Comparison of ENCODE assay signal across 17 cellular contexts in genomic region chr3:171186383-171186782, GRCh38.
"Had no signal": no experiment of that assay in that cellular context is flagged by ENCODE, and none has a peak within 500 bp of the region (broad histone marks: within the 10 kb centered on the region; RNA-seq: fewer than 3 reads in every experiment).

No MANE protein-coding gene starts in this region.

- H3K36me3 Mint-ChIP-seq: type B pancreatic cell had no signal

- H3K9me3 ChIP-seq: left ventricle myocardium inferior, ovary, suprapubic skin had no signal

- H3K4me3 Mint-ChIP-seq: activated CD8-positive, alpha-beta T cell treated with anti-CD3 and anti-CD28 coated beads for 36 hours; activated naive CD8-positive, alpha-beta T cell treated with anti-CD3 and anti-CD28 coated beads, Interleukin-2, amount 50 U/mL, for 24 hours; dendritic cell treated with granulocyte-macrophage colony-stimulating factor and Interleukin-4, amounts not matched to agents 40 ng/mL and 50 ng/mL, for 4 days; type B pancreatic cell had no signal

- H3K4me3 ChIP-seq: left ventricle myocardium inferior, ovary, suprapubic skin had no signal

- H3K27me3 ChIP-seq: ovary, suprapubic skin had no signal

- ATAC-seq: activated CD8-positive, alpha-beta T cell treated with anti-CD3 and anti-CD28 coated beads for 36 hours; activated naive CD8-positive, alpha-beta T cell treated with anti-CD3 and anti-CD28 coated beads, Interleukin-2, amount 50 U/mL, for 24 hours; stimulated activated naive CD8-positive, alpha-beta T cell treated with anti-CD3 and anti-CD28 coated beads, Interleukin-15, Interleukin-2, amounts not matched to agents 100 U/mL and 50 U/mL, for 24 hours had no signal

- H3K27me3 Mint-ChIP-seq: activated CD8-positive, alpha-beta T cell treated with anti-CD3 and anti-CD28 coated beads for 36 hours; activated naive CD8-positive, alpha-beta T cell treated with anti-CD3 and anti-CD28 coated beads, Interleukin-2, amount 50 U/mL, for 24 hours; dendritic cell treated with granulocyte-macrophage colony-stimulating factor and Interleukin-4, amounts not matched to agents 40 ng/mL and 50 ng/mL, for 4 days; type B pancreatic cell had no signal

- H3K27ac ChIP-seq: left ventricle myocardium inferior, ovary, suprapubic skin, VCaP had no signal

- H3K9me3 Mint-ChIP-seq: activated CD8-positive, alpha-beta T cell treated with anti-CD3 and anti-CD28 coated beads for 36 hours; activated naive CD8-positive, alpha-beta T cell treated with anti-CD3 and anti-CD28 coated beads, Interleukin-2, amount 50 U/mL, for 24 hours; dendritic cell treated with granulocyte-macrophage colony-stimulating factor and Interleukin-4, amounts not matched to agents 40 ng/mL and 50 ng/mL, for 4 days; type B pancreatic cell had no signal

- H3K36me3 ChIP-seq: left ventricle myocardium inferior, ovary, suprapubic skin had no signal

- H3K27ac Mint-ChIP-seq: activated CD8-positive, alpha-beta T cell treated with anti-CD3 and anti-CD28 coated beads for 36 hours; activated naive CD8-positive, alpha-beta T cell treated with anti-CD3 and anti-CD28 coated beads, Interleukin-2, amount 50 U/mL, for 24 hours; type B pancreatic cell had no signal

- DNase-seq: activated CD4-positive, alpha-beta T cell treated with anti-CD3 and anti-CD28 coated beads for 4 hours; activated CD8-positive, alpha-beta memory T cell treated with anti-CD3 and anti-CD28 coated beads, Interleukin-2, amount 50 U/mL, for 4 hours; activated CD8-positive, alpha-beta T cell treated with anti-CD3 and anti-CD28 coated beads for 36 hours; activated naive CD4-positive, alpha-beta T cell; activated naive CD8-positive, alpha-beta T cell treated with anti-CD3 and anti-CD28 coated beads, Interleukin-2, amount 50 U/mL, for 24 hours; caudate nucleus; glutamatergic neuron; left ventricle myocardium inferior; ovary; stimulated activated CD4-positive, alpha-beta T cell treated with anti-CD3 and anti-CD28 coated beads, Interleukin-4, amount 100 ng/mL, for 1 hour; stimulated activated CD8-positive, alpha-beta memory T cell treated with anti-CD3 and anti-CD28 coated beads, Interleukin-4, amount 100 ng/mL, for 48 hours; stimulated activated naive CD8-positive, alpha-beta T cell treated with anti-CD3 and anti-CD28 coated beads, Interleukin-15, Interleukin-2, amounts not matched to agents 100 U/mL and 50 U/mL, for 24 hours; SW 1271 had no signal
